8 cellular contexts compared by ENCODE assay signal in the genomic region with DNA sequence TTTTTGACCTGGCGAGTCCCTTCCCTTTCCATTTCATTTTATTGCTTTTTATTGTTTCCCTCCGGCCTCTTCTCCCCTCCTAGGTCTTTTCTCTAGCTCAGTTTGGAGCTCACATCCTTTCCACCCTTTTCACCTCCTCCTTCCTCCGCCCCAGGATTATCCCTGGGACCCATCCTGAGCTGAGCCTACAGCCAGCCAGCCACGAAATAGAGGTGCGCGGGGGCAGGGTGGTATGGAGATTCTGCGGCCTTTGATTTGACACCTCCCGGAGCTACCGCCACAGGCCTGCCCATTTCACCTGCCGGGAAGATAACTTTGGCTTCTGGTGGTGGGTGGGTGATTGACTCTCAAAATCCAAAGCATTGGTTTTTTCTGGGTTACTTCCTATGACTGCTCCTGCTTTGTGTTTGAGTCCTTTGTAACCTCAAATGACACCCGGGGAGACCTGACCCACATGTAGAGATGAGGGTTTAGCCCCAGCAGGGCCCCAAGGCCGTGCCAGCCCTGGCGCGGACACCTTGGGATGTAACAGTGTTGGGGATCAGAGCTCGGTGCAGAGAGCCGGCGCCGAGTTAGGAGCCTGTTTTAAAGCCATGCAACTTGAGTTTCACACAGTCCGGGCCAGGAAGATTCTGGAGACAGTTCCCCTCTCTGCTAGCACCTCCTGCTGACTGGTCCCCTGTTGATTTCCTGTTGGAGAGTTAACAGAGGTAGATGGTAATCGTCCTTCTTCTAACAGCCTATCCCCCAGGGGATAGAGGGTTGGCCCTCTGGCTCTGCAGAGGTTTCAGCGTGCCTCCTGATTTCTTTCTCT. TPM values are rescaled to one million over a fixed set of nuclear protein-coding genes. Genes with fewer than 3 reads are reported as not detected.
DNase-seq lines count a peak whose midpoint lies in the region; ATAC-seq and TF ChIP-seq lines count a peak whose summit lies in the region.

No MANE protein-coding gene starts in this region.

- peaks cover 3% of the 10 kb centered on the region for H3K27me3 Mint-ChIP-seq in activated B cell treated with CpG ODN at 0.5 μM for 24 hours
- no peaks in the 10 kb centered on the region for H3K27me3 Mint-ChIP-seq in effector memory CD8-positive, alpha-beta T cell

- H3K4me1 ChIP-seq in HUES48 (ENCODE audit: control insufficient read depth, insufficient read depth, low read length) (peaks cover 42% of the 10 kb centered on the region), muscle layer of duodenum (ENCODE audit: control insufficient read depth in 1 of 2, insufficient read depth in 2 of 2, low read length in 2 of 2) (peaks cover 29 to 42% of the 10 kb centered on the region in 2 donors)

- H3K9me3 ChIP-seq in HUES48 (ENCODE audit: control insufficient read depth, insufficient read depth, low read length), result no peaks in the 10 kb centered on the region
- no peaks in the 10 kb centered on the region for H3K9me3 ChIP-seq in muscle layer of duodenum (ENCODE audit: control insufficient read depth in 1 of 2, low read length in 2 of 2)

- H3K4me3 ChIP-seq in HUES48 (ENCODE audit: low read depth, low read length), result peak overlapping the region; percentile 85
- H3K4me3 ChIP-seq in muscle layer of duodenum (ENCODE audit: low read depth in 1 of 2, low read length in 2 of 2), result peak overlapping the region; percentile 69 to 79

- peaks cover 5% of the 10 kb centered on the region for H3K36me3 ChIP-seq in HUES48 (ENCODE audit: control insufficient read depth, insufficient read depth, low read length)
- no peaks in the 10 kb centered on the region for H3K36me3 ChIP-seq in muscle layer of duodenum (ENCODE audit: control insufficient read depth in 1 of 2, insufficient read depth in 2 of 2, low read length in 2 of 2)

- H3K4me3 Mint-ChIP-seq in activated B cell treated with CpG ODN at 0.5 μM for 24 hours, result peak overlapping the region; percentile 90
- peak overlapping the region; percentile 86 to 94 for H3K4me3 Mint-ChIP-seq in effector memory CD8-positive, alpha-beta T cell

- peaks cover 25% of the 10 kb centered on the region for H3K36me3 Mint-ChIP-seq in activated B cell treated with CpG ODN at 0.5 μM for 24 hours (ENCODE audit: low read depth)
- peaks cover 54% of the 10 kb centered on the region for H3K36me3 Mint-ChIP-seq in effector memory CD8-positive, alpha-beta T cell (ENCODE audit: insufficient read depth)

- no peak for TF ChIP-seq CTCF in activated B cell treated with CpG ODN at 0.5 μM for 24 hours (IDR thresholded peaks at IDR 0.05)

- POLR2A ChIA-PET in activated B cell treated with CpG ODN at 0.5 μM for 24 hours (lab: Charles Lee), result interaction anchor here (0.6 to 9.7 kb wide), 17 partner anchors 9 to 194 kb away, joined by 3 to 231 read pairs (median 5); a partner anchor contains a TSS

- CTCF ChIA-PET in activated B cell treated with CpG ODN at 0.5 μM for 24 hours (lab: Charles Lee), result interaction anchor here (1.0 to 4.3 kb wide), 13 partner anchors 36 to 194 kb away, joined by 3 to 39 read pairs (median 5); a partner anchor contains a TSS

- H3K9me3 Mint-ChIP-seq in activated B cell treated with CpG ODN at 0.5 μM for 24 hours, result no peaks in the 10 kb centered on the region
- H3K9me3 Mint-ChIP-seq in effector memory CD8-positive, alpha-beta T cell, result no peaks in the 10 kb centered on the region

- peak overlapping the region; percentile 43 for H3K27ac Mint-ChIP-seq in activated B cell treated with CpG ODN at 0.5 μM for 24 hours
- peak overlapping the region; percentile 86 to 95 for H3K27ac Mint-ChIP-seq in effector memory CD8-positive, alpha-beta T cell

- peak overlapping the region; percentile 7 for H3K9ac ChIP-seq in HUES48 (ENCODE audit: low read depth, low read length)

- peaks cover 73% of the 10 kb centered on the region for H3K4me1 Mint-ChIP-seq in activated B cell treated with CpG ODN at 0.5 μM for 24 hours
- H3K4me1 Mint-ChIP-seq in effector memory CD8-positive, alpha-beta T cell (ENCODE audit: low read depth in 2 of 2), result peaks cover 67 to 77% of the 10 kb centered on the region in 2 donors

- intact Hi-C loops in activated B cell treated with CpG ODN at 0.5 μM for 24 hours (cut with micrococcal nuclease), result loop anchor here (1.0 kb wide), 1 partner anchor 188 kb away; no protein-coding TSS in a partner anchor

- DNase-seq in NCI-H82 (lab: John Stamatoyannopoulos, UW) (peak; percentile 73), NCI-H82 treated with DMSO at 0.1 percent for 48 hours (lab: John Stamatoyannopoulos, UW; ENCODE audit: unreplicated experiment) (no peak), activated B cell treated with CpG ODN at 0.5 μM for 24 hours (no peak), HPDE6-E6E7 (ENCODE audit: extremely low spot score) (no peak), NCI-H748 treated with DMSO at 0.1 percent for 48 hours (lab: John Stamatoyannopoulos, UW) (no peak)
- DNase-seq in effector memory CD8-positive, alpha-beta T cell, result peak; percentile 34 to 40 (median 34)

- no peak for ATAC-seq in activated B cell treated with CpG ODN at 0.5 μM for 24 hours (ENCODE audit: low read depth)
- ATAC-seq in effector memory CD8-positive, alpha-beta T cell (replicated peaks), result peak; percentile 16

- H3K27me3 ChIP-seq in HUES48 (ENCODE audit: control insufficient read depth, insufficient read depth, low read length) (peaks cover 49% of the 10 kb centered on the region), muscle layer of duodenum (ENCODE audit: low read depth, low read length) (no peaks in the 10 kb centered on the region)

- peak overlapping the region; percentile 80 for H3K27ac ChIP-seq in HUES48 (ENCODE audit: low read depth, low read length)
- peak overlapping the region; percentile 77 for H3K27ac ChIP-seq in muscle layer of duodenum (ENCODE audit: low read length)

RNA-seq across cellular contexts. Expression of a gene that starts 1.5 kb away (rescaled TPM):
- total RNA-seq in activated B cell treated with CpG ODN at 0.5 μM for 24 hours, result 26.1 and 28.6 TPM in 2 replicates

Comparison
In these comparisons a context has a peak if more than half of its experiments do, and no peak if none do; other contexts are left out.
1. DNase-seq: peak in NCI-H82 (single experiment) and effector memory CD8-positive, alpha-beta T cell (3 of 3); none in NCI-H82 treated with DMSO at 0.1 percent for 48 hours (single experiment), activated B cell treated with CpG ODN at 0.5 μM for 24 hours (single experiment), HPDE6-E6E7 (single experiment) and NCI-H748 treated with DMSO at 0.1 percent for 48 hours (single experiment).